ENCODE assay signal across 9 cellular contexts in genomic region chr3:115922681-115923347, GRCh38.
DNase-seq lines count a peak whose midpoint lies in the region; ATAC-seq and TF ChIP-seq lines count a peak whose summit lies in the region.
"Had no signal": no experiment of that assay in that cellular context is flagged by ENCODE, and none has a peak within 500 bp of the region (broad histone marks: within the 10 kb centered on the region; RNA-seq: fewer than 3 reads in every experiment).

No MANE protein-coding gene starts in this region.

- peaks cover 13% of the 10 kb centered on the region for H3K9me3 Mint-ChIP-seq in nephron

- DNase-seq in HuH-7 (ENCODE audit: low spot score) (peak; percentile 20), astrocyte of the hippocampus (ENCODE audit: low read depth, low spot score) (peak; percentile 79)
- DNase-seq: stimulated activated CD4-positive, alpha-beta T cell treated with anti-CD3 and anti-CD28 coated beads, Interleukin-4, amount 100 ng/mL, for 24 hours had no signal

- no peak overlapping the region for H3K27ac Mint-ChIP-seq in nephron

- no peak overlapping the region for H3K4me3 Mint-ChIP-seq in nephron

- TF ChIP-seq CTCF in GM12872 (IDR thresholded peaks at IDR 0.05; ENCODE audit: insufficient read depth, low read depth, low read length) (peak; percentile 51; the same call in 2 of the 3 replicates), nephron (IDR thresholded peaks at IDR 0.05; ENCODE audit: unreplicated experiment in 3 of 3) (peak; percentile 32 to 50 (median 42))

- ATAC-seq in GM21576 (IDR thresholded peaks at IDR 0.05; ENCODE audit: unreplicated experiment) = no peak
- no peak for ATAC-seq in HG03108 (IDR thresholded peaks at IDR 0.05; ENCODE audit: unreplicated experiment)
- no peak for ATAC-seq in GM19023 (IDR thresholded peaks at IDR 0.05; ENCODE audit: unreplicated experiment)
- ATAC-seq in HG03378 (IDR thresholded peaks at IDR 0.05; ENCODE audit: unreplicated experiment) = no peak

- peaks cover 5% of the 10 kb centered on the region for H3K36me3 Mint-ChIP-seq in nephron (ENCODE audit: low read depth)

- H3K4me1 Mint-ChIP-seq in nephron = peaks cover 24% of the 10 kb centered on the region

- H3K27me3 Mint-ChIP-seq in nephron (ENCODE audit: low read depth) = no peaks in the 10 kb centered on the region
